In the genomic region with DNA sequence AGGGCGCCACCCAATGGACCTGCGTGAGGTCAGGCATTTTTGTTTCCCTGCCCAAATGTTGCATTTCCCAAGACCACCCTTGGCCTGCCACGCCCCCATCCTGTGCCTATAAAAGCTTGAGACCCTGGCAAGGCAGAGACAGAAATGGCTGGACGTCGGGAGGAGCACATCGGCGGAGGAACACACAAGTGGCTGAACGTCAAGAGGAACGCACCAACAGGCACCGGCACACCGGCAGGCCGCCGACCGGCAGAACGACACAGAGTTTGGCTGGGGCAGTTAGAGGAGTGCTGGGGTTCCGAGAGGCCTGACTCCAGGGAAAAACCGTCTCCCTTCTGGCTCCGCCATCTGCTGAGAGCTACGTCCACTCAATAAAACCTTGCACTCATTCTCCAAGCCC, we compare ENCODE assay signal across 18 cellular contexts. TPM values are rescaled to one million over a fixed set of nuclear protein-coding genes. Genes with fewer than 3 reads are reported as not detected.
DNase-seq lines count a peak whose midpoint lies in the region; ATAC-seq and TF ChIP-seq lines count a peak whose summit lies in the region.
"Had no signal": no experiment of that assay in that cellular context is flagged by ENCODE, and none has a peak within 500 bp of the region (broad histone marks: within the 10 kb centered on the region; RNA-seq: fewer than 3 reads in every experiment).

No MANE protein-coding gene starts in this region.

- H3K4me3 ChIP-seq in BLaER1 treated with 17β-estradiol and CSF1 and Interleukin-3, amounts not matched to agents 10 nM and 100 nM: no peak overlapping the region

- no peaks in the 10 kb centered on the region for H3K9me3 ChIP-seq in BLaER1 treated with 17β-estradiol and CSF1 and Interleukin-3, amounts not matched to agents 10 nM and 100 nM (replicated peaks in 1 of 11)
- H3K9me3 ChIP-seq in T-helper 17 cell (ENCODE audit: control insufficient read depth, low read length, poor library complexity, severe bottlenecking): no peaks in the 10 kb centered on the region
- H3K9me3 ChIP-seq: BE2C had no signal

- H3K4me1 Mint-ChIP-seq in osteocyte (ENCODE audit: unreplicated experiment): no peaks in the 10 kb centered on the region
- no peaks in the 10 kb centered on the region for H3K4me1 Mint-ChIP-seq in T-helper 17 cell
- H3K4me1 Mint-ChIP-seq: CD14-positive monocyte, H9, IgD-negative memory B cell had no signal

- H3K36me3 ChIP-seq in BLaER1 treated with 17β-estradiol and CSF1 and Interleukin-3, amounts not matched to agents 10 nM and 100 nM: no peaks in the 10 kb centered on the region
- H3K36me3 ChIP-seq: BE2C had no signal

- in situ Hi-C loops in SK-MEL-5 (cut with HindIII; ENCODE audit: low pct_unique_long_range_greater_than_20kb, low sequenced_read_pairs): no loop called here

- H3K36me3 Mint-ChIP-seq in osteocyte (ENCODE audit: unreplicated experiment) (no peaks in the 10 kb centered on the region), T-helper 17 cell (ENCODE audit: low read depth) (no peaks in the 10 kb centered on the region)
- H3K36me3 Mint-ChIP-seq: CD14-positive monocyte; CD8-positive, alpha-beta T cell had no signal

- no peak overlapping the region for H3K9ac ChIP-seq in BLaER1 treated with 17β-estradiol and CSF1 and Interleukin-3, amounts not matched to agents 10 nM and 100 nM

- H3K27me3 Mint-ChIP-seq in osteocyte (ENCODE audit: unreplicated experiment) (peaks cover 9% of the 10 kb centered on the region), T-helper 17 cell (peaks cover 42% of the 10 kb centered on the region)
- H3K27me3 Mint-ChIP-seq: IgD-negative memory B cell had no signal

- H3K4me3 Mint-ChIP-seq in osteocyte (ENCODE audit: unreplicated experiment): no peak overlapping the region
- no peak overlapping the region for H3K4me3 Mint-ChIP-seq in T-helper 17 cell
- H3K4me3 Mint-ChIP-seq: CD14-positive monocyte; CD8-positive, alpha-beta T cell; H9; IgD-negative memory B cell had no signal

- peak overlapping the region in 8 of 11 experiments; percentile 1 to 55 (median 36); a peak in 11 of 22 replicates for H3K4me2 ChIP-seq in BLaER1 treated with 17β-estradiol and CSF1 and Interleukin-3, amounts not matched to agents 10 nM and 100 nM

- peak; percentile 22 for DNase-seq in SK-MEL-5 (ENCODE audit: low read depth, low spot score)
- DNase-seq in ecto neural progenitor cell (ENCODE audit: low spot score): peak; percentile 43
- peak; percentile 69 for DNase-seq in osteocyte (ENCODE audit: extremely low spot score, unreplicated experiment)
- no peak for DNase-seq in T-helper 17 cell
- no peak for DNase-seq in ureter (ENCODE audit: low spot score)
- no peak for DNase-seq in NCI-H187 treated with DMSO at 0.1 percent for 48 hours (lab: John Stamatoyannopoulos, UW)
- DNase-seq: ACHN; BE2C; Calu3; CD8-positive, alpha-beta T cell; GOT3; H9; KG1 had no signal

- no peak overlapping the region for H3K27ac ChIP-seq in BLaER1 treated with 17β-estradiol and CSF1 and Interleukin-3, amounts not matched to agents 10 nM and 100 nM

- no peak for TF ChIP-seq CTCF in osteocyte (IDR thresholded peaks at IDR 0.05)

- no peaks in the 10 kb centered on the region for H3K9me3 Mint-ChIP-seq in osteocyte (ENCODE audit: unreplicated experiment)
- H3K9me3 Mint-ChIP-seq: CD14-positive monocyte; CD8-positive, alpha-beta T cell; H9; IgD-negative memory B cell had no signal

- ATAC-seq in GM18873 (IDR thresholded peaks at IDR 0.05; ENCODE audit: low FRiP score, unreplicated experiment) (no peak), T-helper 17 cell (no peak)
- ATAC-seq: CD8-positive, alpha-beta T cell had no signal

- peaks cover 6 to 37% (median 26%) of the 10 kb centered on the region in 10 experiments; a peak in 18 of 20 replicates for H3K4me1 ChIP-seq in BLaER1 treated with 17β-estradiol and CSF1 and Interleukin-3, amounts not matched to agents 10 nM and 100 nM
- H3K4me1 ChIP-seq: BE2C had no signal

- no peaks in the 10 kb centered on the region for H3K27me3 ChIP-seq in BLaER1 treated with 17β-estradiol and CSF1 and Interleukin-3, amounts not matched to agents 10 nM and 100 nM

- H4K20me1 ChIP-seq in BLaER1 treated with 17β-estradiol and CSF1 and Interleukin-3, amounts not matched to agents 10 nM and 100 nM: no peaks in the 10 kb centered on the region

- H3K27ac Mint-ChIP-seq in osteocyte (ENCODE audit: unreplicated experiment) (no peak overlapping the region), T-helper 17 cell (no peak overlapping the region)
- H3K27ac Mint-ChIP-seq: CD14-positive monocyte; CD8-positive, alpha-beta T cell; H9; IgD-negative memory B cell had no signal

RNA-seq across cellular contexts. Expression of a gene that starts 35.9 kb away (rescaled TPM):
- total RNA-seq in SK-MEL-5 (2014; rRNA removed; shearing (Covaris generic)): not detected in 2 replicates
- polyA plus RNA-seq in SK-MEL-5 (2015; cell fraction: cytosol; rRNA removed): 0.39 TPM in 1 of 2 replicates, not detected in the other
- not detected in 2 replicates for polyA plus RNA-seq in SK-MEL-5 (2015; cell fraction: nucleus; rRNA removed)
- total RNA-seq in osteocyte (not detected in 2 replicates), T-helper 17 cell (not detected), ureter (not detected)
- total RNA-seq: Calu3; CD8-positive, alpha-beta T cell; H9; HepG2 had no signal
- polyA plus RNA-seq: CD14-positive monocyte, HepG2, IgD-negative memory B cell had no signal

Comparison
In these comparisons a context has a peak if more than half of its experiments do, and no peak if none do; other contexts are left out.
1. DNase-seq: peak in SK-MEL-5 (single experiment), ecto neural progenitor cell (single experiment) and osteocyte (single experiment); none in T-helper 17 cell (0 of 3), ureter (single experiment) and NCI-H187 treated with DMSO at 0.1 percent for 48 hours (single experiment).